In the genomic region with DNA sequence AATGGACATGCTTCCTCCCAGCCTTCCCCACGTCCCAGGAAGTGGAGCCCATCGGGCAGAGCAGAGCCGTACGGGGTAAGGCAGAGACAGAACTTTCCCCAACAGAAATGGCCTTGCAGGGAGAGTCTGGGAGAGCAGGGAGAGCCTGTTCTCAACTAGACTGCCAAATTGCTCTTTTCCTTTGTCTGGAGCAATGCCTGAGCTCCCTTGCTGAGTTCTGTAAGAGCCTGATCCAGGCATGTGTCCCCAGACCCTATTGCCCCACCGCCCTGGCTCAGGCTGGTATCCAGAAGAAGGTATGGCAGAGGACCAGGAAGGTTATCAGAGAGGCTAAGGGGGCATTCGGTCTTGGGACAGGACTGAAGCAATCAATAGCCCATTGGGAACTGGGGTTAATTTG, we compare ENCODE assay signal across 17 cellular contexts.
"Had no signal": no experiment of that assay in that cellular context is flagged by ENCODE, and none has a peak within 500 bp of the region (broad histone marks: within the 10 kb centered on the region; RNA-seq: fewer than 3 reads in every experiment).

No MANE protein-coding gene starts in this region.

- H3K79me2 ChIP-seq: parathyroid adenoma had no signal

- H2AFZ ChIP-seq: parathyroid adenoma had no signal

- H3K4me3 ChIP-seq: body of pancreas, coronary artery, heart left ventricle, left lung, lower lobe of right lung, tibial artery, upper lobe of right lung had no signal

- DNase-seq: cerebellar nuclear complex; stimulated activated CD4-positive, alpha-beta T cell treated with anti-CD3 and anti-CD28 coated beads, Interleukin-12 subunit alpha, Interleukin-12 subunit beta, amount 100 ng/mL, for 4 hours had no signal

- H3K9ac ChIP-seq: parathyroid adenoma had no signal

- H3K9me3 Mint-ChIP-seq: activated CD8-positive, alpha-beta T cell treated with anti-CD3 and anti-CD28 coated beads for 36 hours; activated naive CD4-positive, alpha-beta T cell treated with anti-CD3 and anti-CD28 coated beads, Interleukin-2, amount 50 U/mL, for 72 hours; activated T-cell treated with anti-CD3 and anti-CD28 coated beads, Interleukin-2, amount 50 U/mL, for 72 hours; nephron; stimulated activated effector memory CD8-positive, alpha-beta T cell treated with anti-CD3 and anti-CD28 coated beads, Interleukin-12 subunit alpha, Interleukin-12 subunit beta, amount 100 ng/mL, for 72 hours; stimulated activated naive CD8-positive, alpha-beta T cell treated with anti-CD3 and anti-CD28 coated beads, Interleukin-15, Interleukin-2, amounts not matched to agents 100 ng/mL and 50 ng/mL, for 24 hours had no signal

- H3K27ac Mint-ChIP-seq: activated CD8-positive, alpha-beta memory T cell treated with anti-CD3 and anti-CD28 coated beads, Interleukin-2, amount 10 ng/mL, durations not matched to agents 7 days and 5 days; activated CD8-positive, alpha-beta T cell treated with anti-CD3 and anti-CD28 coated beads for 36 hours; activated T-cell treated with anti-CD3 and anti-CD28 coated beads, Interleukin-2, amount 50 U/mL, for 72 hours; nephron; stimulated activated effector memory CD8-positive, alpha-beta T cell treated with anti-CD3 and anti-CD28 coated beads, Interleukin-12 subunit alpha, Interleukin-12 subunit beta, amount 100 ng/mL, for 72 hours; stimulated activated naive CD8-positive, alpha-beta T cell treated with anti-CD3 and anti-CD28 coated beads, Interleukin-15, Interleukin-2, amounts not matched to agents 100 ng/mL and 50 ng/mL, for 24 hours had no signal

- H3K4me1 ChIP-seq: body of pancreas, left lung, lower lobe of right lung, parathyroid adenoma, tibial artery, upper lobe of right lung had no signal

- H3K4me1 Mint-ChIP-seq: activated CD8-positive, alpha-beta memory T cell treated with anti-CD3 and anti-CD28 coated beads, Interleukin-2, amount 10 ng/mL, durations not matched to agents 7 days and 5 days; nephron; stimulated activated effector memory CD8-positive, alpha-beta T cell treated with anti-CD3 and anti-CD28 coated beads, Interleukin-12 subunit alpha, Interleukin-12 subunit beta, amount 100 ng/mL, for 72 hours had no signal

- H3K27me3 Mint-ChIP-seq: activated CD8-positive, alpha-beta T cell treated with anti-CD3 and anti-CD28 coated beads for 36 hours; stimulated activated naive CD8-positive, alpha-beta T cell treated with anti-CD3 and anti-CD28 coated beads, Interleukin-15, Interleukin-2, amounts not matched to agents 100 ng/mL and 50 ng/mL, for 24 hours had no signal

- H3K27me3 ChIP-seq: body of pancreas, left lung, upper lobe of right lung had no signal

- H3K36me3 ChIP-seq: heart left ventricle, left lung, lower lobe of right lung, tibial artery, upper lobe of right lung had no signal

- H3K9me3 ChIP-seq: body of pancreas, heart left ventricle, left lung, lower lobe of right lung, tibial artery, upper lobe of right lung had no signal

- H3K27ac ChIP-seq: body of pancreas, coronary artery, heart left ventricle, left lung, lower lobe of right lung, parathyroid adenoma, tibial artery, upper lobe of right lung had no signal

- H3K4me3 Mint-ChIP-seq: activated CD8-positive, alpha-beta memory T cell treated with anti-CD3 and anti-CD28 coated beads, Interleukin-2, amount 10 ng/mL, durations not matched to agents 7 days and 5 days; activated CD8-positive, alpha-beta T cell treated with anti-CD3 and anti-CD28 coated beads for 36 hours; activated T-cell treated with anti-CD3 and anti-CD28 coated beads, Interleukin-2, amount 50 U/mL, for 72 hours; nephron; stimulated activated effector memory CD8-positive, alpha-beta T cell treated with anti-CD3 and anti-CD28 coated beads, Interleukin-12 subunit alpha, Interleukin-12 subunit beta, amount 100 ng/mL, for 72 hours; stimulated activated naive CD8-positive, alpha-beta T cell treated with anti-CD3 and anti-CD28 coated beads, Interleukin-15, Interleukin-2, amounts not matched to agents 100 ng/mL and 50 ng/mL, for 24 hours had no signal

- H3K36me3 Mint-ChIP-seq: activated CD8-positive, alpha-beta memory T cell treated with anti-CD3 and anti-CD28 coated beads, Interleukin-2, amount 10 ng/mL, durations not matched to agents 7 days and 5 days; activated naive CD4-positive, alpha-beta T cell treated with anti-CD3 and anti-CD28 coated beads, Interleukin-2, amount 50 U/mL, for 72 hours; stimulated activated effector memory CD8-positive, alpha-beta T cell treated with anti-CD3 and anti-CD28 coated beads, Interleukin-12 subunit alpha, Interleukin-12 subunit beta, amount 100 ng/mL, for 72 hours had no signal
